1 cellular context compared by ENCODE assay signal in the genomic region with DNA sequence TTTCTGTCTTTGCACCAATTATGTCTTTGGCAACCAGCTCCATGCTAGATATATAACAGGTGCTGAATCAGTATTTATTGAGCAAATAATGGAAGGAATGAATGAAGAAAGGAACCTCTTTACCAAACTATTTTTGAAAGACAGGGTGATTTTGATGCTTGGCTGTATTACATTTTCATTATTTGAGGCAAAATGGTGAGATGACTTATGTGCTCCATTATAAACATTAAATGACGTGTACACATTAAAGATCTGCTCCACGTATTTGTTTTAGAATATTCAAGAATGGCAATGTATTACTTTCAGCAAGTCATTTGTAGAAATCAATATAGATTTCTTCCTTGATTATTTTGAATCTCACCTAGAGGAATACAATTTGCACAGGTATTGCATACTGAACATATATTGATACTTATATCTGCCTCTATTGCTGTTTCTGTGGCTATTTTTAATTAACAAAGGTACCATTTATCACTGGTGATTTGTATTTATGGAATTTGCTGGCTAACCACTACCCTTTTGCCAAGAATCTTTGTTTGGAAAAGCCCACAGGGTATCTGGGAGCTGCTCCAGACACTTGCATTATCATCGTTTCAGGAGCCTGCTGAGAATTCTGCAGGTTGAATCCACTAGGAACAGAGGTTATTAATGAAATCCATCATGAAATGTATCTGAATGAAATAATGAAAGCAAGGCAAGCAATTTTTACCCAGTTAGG.
TF ChIP-seq lines count a peak whose summit lies in the region.

No MANE protein-coding gene starts in this region.

TF ChIP-seq in HCT116, 20 proteins besides CTCF, POLR2A, EP300 and RAD21 (continued from another document):
- TF ChIP-seq, protein P1, sequence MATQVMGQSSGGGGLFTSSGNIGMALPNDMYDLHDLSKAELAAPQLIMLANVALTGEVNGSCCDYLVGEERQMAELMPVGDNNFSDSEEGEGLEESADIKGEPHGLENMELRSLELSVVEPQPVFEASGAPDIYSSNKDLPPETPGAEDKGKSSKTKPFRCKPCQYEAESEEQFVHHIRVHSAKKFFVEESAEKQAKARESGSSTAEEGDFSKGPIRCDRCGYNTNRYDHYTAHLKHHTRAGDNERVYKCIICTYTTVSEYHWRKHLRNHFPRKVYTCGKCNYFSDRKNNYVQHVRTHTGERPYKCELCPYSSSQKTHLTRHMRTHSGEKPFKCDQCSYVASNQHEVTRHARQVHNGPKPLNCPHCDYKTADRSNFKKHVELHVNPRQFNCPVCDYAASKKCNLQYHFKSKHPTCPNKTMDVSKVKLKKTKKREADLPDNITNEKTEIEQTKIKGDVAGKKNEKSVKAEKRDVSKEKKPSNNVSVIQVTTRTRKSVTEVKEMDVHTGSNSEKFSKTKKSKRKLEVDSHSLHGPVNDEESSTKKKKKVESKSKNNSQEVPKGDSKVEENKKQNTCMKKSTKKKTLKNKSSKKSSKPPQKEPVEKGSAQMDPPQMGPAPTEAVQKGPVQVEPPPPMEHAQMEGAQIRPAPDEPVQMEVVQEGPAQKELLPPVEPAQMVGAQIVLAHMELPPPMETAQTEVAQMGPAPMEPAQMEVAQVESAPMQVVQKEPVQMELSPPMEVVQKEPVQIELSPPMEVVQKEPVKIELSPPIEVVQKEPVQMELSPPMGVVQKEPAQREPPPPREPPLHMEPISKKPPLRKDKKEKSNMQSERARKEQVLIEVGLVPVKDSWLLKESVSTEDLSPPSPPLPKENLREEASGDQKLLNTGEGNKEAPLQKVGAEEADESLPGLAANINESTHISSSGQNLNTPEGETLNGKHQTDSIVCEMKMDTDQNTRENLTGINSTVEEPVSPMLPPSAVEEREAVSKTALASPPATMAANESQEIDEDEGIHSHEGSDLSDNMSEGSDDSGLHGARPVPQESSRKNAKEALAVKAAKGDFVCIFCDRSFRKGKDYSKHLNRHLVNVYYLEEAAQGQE (IDR thresholded peaks at IDR 0.05; ENCODE audit: low read depth) = no peak
